In genomic region chr3:49017646-49017977, GRCh38 we compare ENCODE assay signal across 8 cellular contexts. TPM values are rescaled to one million over a fixed set of nuclear protein-coding genes. Genes with fewer than 3 reads are reported as not detected.
DNase-seq lines count a peak whose midpoint lies in the region; ATAC-seq and TF ChIP-seq lines count a peak whose summit lies in the region.

No MANE protein-coding gene starts in this region.

- H3K4me1 Mint-ChIP-seq in Caco-2 (ENCODE audit: low read depth, unreplicated experiment), result no peaks in the 10 kb centered on the region
- H3K4me1 Mint-ChIP-seq in nephron, result peaks cover 11% of the 10 kb centered on the region

- peak overlapping the region; percentile 82 for H3K4me3 Mint-ChIP-seq in Caco-2 (ENCODE audit: unreplicated experiment)
- H3K4me3 Mint-ChIP-seq in nephron, result peak overlapping the region; percentile 86 to 96 (median 88)

- no peaks in the 10 kb centered on the region for H3K4me1 ChIP-seq in Caco-2

- H3K36me3 ChIP-seq in Caco-2 (ENCODE audit: control insufficient read depth, insufficient read depth, low read length), result peaks cover 4% of the 10 kb centered on the region

- peaks cover 77% of the 10 kb centered on the region for H3K36me3 Mint-ChIP-seq in Caco-2 (ENCODE audit: insufficient read depth, unreplicated experiment)
- H3K36me3 Mint-ChIP-seq in nephron (ENCODE audit: low read depth), result peaks cover 14% of the 10 kb centered on the region

- no TSS peak for BruUV-seq in Caco-2 (replicated peaks; lab: Mats Ljungman, UMichigan)

- H3K27me3 ChIP-seq in Caco-2 (replicated peaks; ENCODE audit: control insufficient read depth, insufficient read depth, low read length), result no peaks in the 10 kb centered on the region

- DNase-seq in Caco-2, result peak in 1 of 2 experiments; percentile 37
- peak; percentile 57 for DNase-seq in NB4 (ENCODE audit: low read depth)
- no peak for DNase-seq in HCEC 1CT
- DNase-seq in stimulated activated CD4-positive, alpha-beta T cell treated with anti-CD3 and anti-CD28 coated beads, Interleukin-1b, Interleukin-23, amount 100 ng/mL, for 48 hours, result no peak
- DNase-seq in nucleus accumbens (lab: John Stamatoyannopoulos, UW), result no peak

- peak overlapping the region; percentile 71 for H3K27ac Mint-ChIP-seq in Caco-2 (ENCODE audit: unreplicated experiment)
- peak overlapping the region in 2 of 3 experiments; percentile 18 to 51 for H3K27ac Mint-ChIP-seq in nephron

- CTCF ChIA-PET in Caco-2 (lab: Charles Lee), result interaction anchor here (1.0 to 2.7 kb wide), 4 partner anchors 10 to 322 kb away, joined by 3 to 14 read pairs (median 10); partner anchors contain the start of genes USP4 and WDR6

- H3K27me3 Mint-ChIP-seq in Caco-2 (ENCODE audit: insufficient read depth, unreplicated experiment) (no peaks in the 10 kb centered on the region), nephron (ENCODE audit: low read depth) (peaks cover 3% of the 10 kb centered on the region)

- POLR2A ChIA-PET in Caco-2 (lab: Charles Lee), result interaction anchor here (0.7 to 3.2 kb wide), 3 partner anchors 9 to 76 kb away, joined by 3 to 26 read pairs (median 4); partner anchors contain the start of genes QRICH1 and WDR6

- no peak for ATAC-seq in HG02588 (IDR thresholded peaks at IDR 0.05; ENCODE audit: unreplicated experiment)

- no peak for TF ChIP-seq POLR2A in NB4 (IDR thresholded peaks at IDR 0.05; ENCODE audit: extremely low read depth, insufficient read length)

- H3K9me3 ChIP-seq in Caco-2, result no peaks in the 10 kb centered on the region

- H3K9me3 Mint-ChIP-seq in Caco-2 (ENCODE audit: unreplicated experiment) (no peaks in the 10 kb centered on the region), nephron (no peaks in the 10 kb centered on the region)

- intact Hi-C loops in Caco-2 (cut with micrococcal nuclease; ENCODE audit: unreplicated experiment), result no loop called here

- H3K4me3 ChIP-seq in Caco-2 (ENCODE audit: low read depth, low read length) (peak overlapping the region; percentile 83), NB4 (ENCODE audit: low read depth, low read length) (peak overlapping the region; percentile 97)

- TF ChIP-seq CTCF in Caco-2 (IDR thresholded peaks at IDR 0.05; ENCODE audit: insufficient read depth in 1 of 2, low read depth in 1 of 2, low read length in 1 of 2, severe bottlenecking in 1 of 2, unreplicated experiment in 1 of 2), result no peak
- no peak for TF ChIP-seq CTCF in NB4 (IDR thresholded peaks at IDR 0.05; ENCODE audit: low read depth, low read length)
- no peak for TF ChIP-seq CTCF in nephron (IDR thresholded peaks at IDR 0.05; ENCODE audit: unreplicated experiment in 3 of 3)

- peak overlapping the region; percentile 72 for H3K27ac ChIP-seq in cingulate gyrus (ENCODE audit: low read depth, low read length)

RNA-seq across cellular contexts. Expression of gene DALRD3, which starts 0.8 kb away (rescaled TPM):
- 21.4 and 21.5 TPM in 2 replicates for total RNA-seq in Caco-2 (2022)

RNA-seq across cellular contexts. Expression of gene NDUFAF3, which starts 4.3 kb away (rescaled TPM):
- 65.9 and 68.7 TPM in 2 replicates for total RNA-seq in Caco-2 (2022)

RNA-seq across cellular contexts. Expression of gene WDR6, which starts 10.4 kb away (rescaled TPM):
- total RNA-seq in Caco-2 (2022), result 184 and 185 TPM in 2 replicates

RNA-seq across cellular contexts. Expression of gene IMPDH2, which starts 11.6 kb away (rescaled TPM):
- total RNA-seq in Caco-2 (2022), result 233 and 240 TPM in 2 replicates

RNA-seq across cellular contexts. Expression of gene P4HTM, which starts 27.6 kb away (rescaled TPM):
- 24.4 and 25.5 TPM in 2 replicates for total RNA-seq in Caco-2 (2022)
